In the genomic region with DNA sequence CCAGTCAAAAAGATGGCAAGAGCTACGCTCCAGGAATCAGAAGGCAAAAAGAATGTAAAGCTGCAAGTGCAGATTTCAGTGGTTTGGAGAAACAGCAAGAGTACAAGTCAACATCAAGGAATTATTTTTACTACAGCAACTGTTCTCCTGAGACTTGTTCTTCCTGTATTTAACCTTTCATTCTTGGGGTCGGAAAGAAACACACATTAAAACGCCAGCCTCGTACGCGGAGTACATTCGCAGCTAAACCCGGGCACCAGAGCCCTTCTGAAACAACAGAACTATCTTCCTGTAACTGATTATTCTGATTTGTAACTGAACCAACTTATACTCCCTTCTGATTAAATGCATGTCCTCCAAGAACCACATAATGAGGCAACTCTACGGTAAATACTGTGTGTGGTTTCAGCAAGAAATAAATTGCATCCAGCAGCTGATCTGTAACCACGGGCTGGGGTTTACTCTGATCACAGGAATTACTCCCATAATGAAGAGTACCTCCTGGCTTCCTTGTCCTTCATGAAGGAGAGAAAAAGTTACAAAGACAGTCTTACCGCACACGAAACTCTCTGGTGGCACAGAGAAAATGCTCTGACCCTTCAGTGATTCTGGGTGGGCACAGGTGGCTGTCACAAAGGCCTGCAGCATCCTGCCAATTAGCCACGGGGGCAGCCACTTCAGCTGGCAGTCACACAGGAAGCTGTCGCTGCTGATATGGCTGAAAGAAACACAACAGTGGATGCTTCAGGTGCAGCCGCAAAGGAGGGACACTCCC, we compare ENCODE assay signal across 8 cellular contexts.
A peak's percentile ranks its signal among the peaks of the same experiment; 100 is the strongest.
DNase-seq lines count a peak whose midpoint lies in the region; ATAC-seq and TF ChIP-seq lines count a peak whose summit lies in the region.

No MANE protein-coding gene starts in this region.

- POLR2A ChIA-PET in MCF 10A (lab: Yijun Ruan, JAX): no interaction called here

- H3K27ac Mint-ChIP-seq in MCF 10A (ENCODE audit: low read depth, unreplicated experiment) (no peak overlapping the region), progenitor cell of endocrine pancreas (no peak overlapping the region)
- H3K27ac Mint-ChIP-seq in activated T-helper 17 cell treated with anti-CD3 and anti-CD28 coated beads, Interleukin-2, amount 50 U/mL, for 72 hours: peak overlapping the region; percentile 83

- intact Hi-C loops in breast epithelium (cut with DNase I; ENCODE audit: low total_unique reads): no loop called here
- intact Hi-C loops in MCF 10A (cut with micrococcal nuclease): no loop called here

- H3K36me3 Mint-ChIP-seq in MCF 10A (ENCODE audit: insufficient read depth, unreplicated experiment): peaks cover 38% of the 10 kb centered on the region
- H3K36me3 Mint-ChIP-seq in activated T-helper 17 cell treated with anti-CD3 and anti-CD28 coated beads, Interleukin-2, amount 50 U/mL, for 72 hours (ENCODE audit: low read depth): peaks cover 100% of the 10 kb centered on the region
- H3K36me3 Mint-ChIP-seq in progenitor cell of endocrine pancreas (ENCODE audit: insufficient read depth): peaks cover 32% of the 10 kb centered on the region

- peaks cover 6% of the 10 kb centered on the region for H3K4me1 Mint-ChIP-seq in MCF 10A (ENCODE audit: insufficient read depth, unreplicated experiment)
- H3K4me1 Mint-ChIP-seq in activated T-helper 17 cell treated with anti-CD3 and anti-CD28 coated beads, Interleukin-2, amount 50 U/mL, for 72 hours: peaks cover 49% of the 10 kb centered on the region
- H3K4me1 Mint-ChIP-seq in progenitor cell of endocrine pancreas (ENCODE audit: low read depth): peaks cover 2% of the 10 kb centered on the region

- H3K36me3 ChIP-seq in breast epithelium: no peaks in the 10 kb centered on the region
- H3K36me3 ChIP-seq in thoracic aorta: no peaks in the 10 kb centered on the region

- H3K4me3 Mint-ChIP-seq in MCF 10A (ENCODE audit: unreplicated experiment) (no peak overlapping the region), progenitor cell of endocrine pancreas (ENCODE audit: low read depth) (no peak overlapping the region)
- peak overlapping the region; percentile 68 for H3K4me3 Mint-ChIP-seq in activated T-helper 17 cell treated with anti-CD3 and anti-CD28 coated beads, Interleukin-2, amount 50 U/mL, for 72 hours

- no peaks in the 10 kb centered on the region for H3K27me3 Mint-ChIP-seq in MCF 10A (ENCODE audit: insufficient read depth, unreplicated experiment)
- H3K27me3 Mint-ChIP-seq in activated T-helper 17 cell treated with anti-CD3 and anti-CD28 coated beads, Interleukin-2, amount 50 U/mL, for 72 hours: no peaks in the 10 kb centered on the region
- H3K27me3 Mint-ChIP-seq in progenitor cell of endocrine pancreas: no peaks in the 10 kb centered on the region

- H3K4me1 ChIP-seq in breast epithelium (no peaks in the 10 kb centered on the region), thoracic aorta (ENCODE audit: control insufficient read depth in 1 of 2, low read depth in 2 of 2) (peaks cover 35 to 67% of the 10 kb centered on the region in 2 donors)

- TF ChIP-seq CTCF in breast epithelium (IDR thresholded peaks at IDR 0.05) (no peak), MCF 10A (IDR thresholded peaks at IDR 0.05; ENCODE audit: unreplicated experiment) (no peak), thoracic aorta (IDR thresholded peaks at IDR 0.05) (no peak), progenitor cell of endocrine pancreas (IDR thresholded peaks at IDR 0.05; ENCODE audit: unreplicated experiment) (no peak)

- no TSS peak for BruUV-seq in MCF 10A (replicated peaks; lab: Mats Ljungman, UMichigan)

- H3K4me3 ChIP-seq in breast epithelium (no peak overlapping the region), thoracic aorta (peak overlapping the region; percentile 49)

- H3K9me3 ChIP-seq in breast epithelium: no peaks in the 10 kb centered on the region
- no peaks in the 10 kb centered on the region for H3K9me3 ChIP-seq in thoracic aorta

- CTCF ChIA-PET in MCF 10A (lab: Yijun Ruan, JAX): interaction anchor here (1.0 to 1.7 kb wide), 5 partner anchors 14 to 429 kb away, joined by 3 to 6 read pairs (median 3); no protein-coding TSS in a partner anchor

- TF ChIP-seq POLR2A in breast epithelium (IDR thresholded peaks at IDR 0.05): no peak

- ATAC-seq in HG03520 (IDR thresholded peaks at IDR 0.05; ENCODE audit: unreplicated experiment) (peak; percentile 74), thoracic aorta (ENCODE audit: insufficient number of reproducible peaks, low FRiP score, low read depth) (peak; percentile 37)
- peak; percentile 90 for ATAC-seq in activated T-helper 17 cell treated with anti-CD3 and anti-CD28 coated beads, Interleukin-2, amount 50 U/mL, for 72 hours (replicated peaks)

- H3K27me3 ChIP-seq in breast epithelium (no peaks in the 10 kb centered on the region), thoracic aorta (replicated peaks; ENCODE audit: insufficient read depth) (no peaks in the 10 kb centered on the region)

- DNase-seq in breast epithelium (ENCODE audit: low spot score in 2 of 2): no peak
- DNase-seq in MCF 10A (ENCODE audit: unreplicated experiment): no peak
- peak; percentile 80 for DNase-seq in iris pigment epithelial cell (ENCODE audit: low read depth)
- no peak for DNase-seq in thoracic aorta (ENCODE audit: low spot score)
- DNase-seq in progenitor cell of endocrine pancreas (ENCODE audit: low spot score, unreplicated experiment): no peak
- DNase-seq in NCI-H2171 treated with DMSO at 0.1 percent for 48 hours (lab: John Stamatoyannopoulos, UW): no peak

- H3K27ac ChIP-seq in breast epithelium (peak overlapping the region; percentile 10 to 27), thoracic aorta (peak overlapping the region; percentile 71 to 75)

- no peaks in the 10 kb centered on the region for H3K9me3 Mint-ChIP-seq in MCF 10A (ENCODE audit: unreplicated experiment)
- H3K9me3 Mint-ChIP-seq in activated T-helper 17 cell treated with anti-CD3 and anti-CD28 coated beads, Interleukin-2, amount 50 U/mL, for 72 hours: no peaks in the 10 kb centered on the region
- no peaks in the 10 kb centered on the region for H3K9me3 Mint-ChIP-seq in progenitor cell of endocrine pancreas (ENCODE audit: low read depth)

Comparison
In these comparisons a context has a peak if more than half of its experiments do, and no peak if none do; other contexts are left out.
1. ATAC-seq: peak in every context shown above with its lines; median percentile 90 in activated T-helper 17 cell treated with anti-CD3 and anti-CD28 coated beads, Interleukin-2, amount 50 U/mL, for 72 hours; 74 in HG03520; 37 in thoracic aorta.